9 cellular contexts compared by ENCODE assay signal in the genomic region with DNA sequence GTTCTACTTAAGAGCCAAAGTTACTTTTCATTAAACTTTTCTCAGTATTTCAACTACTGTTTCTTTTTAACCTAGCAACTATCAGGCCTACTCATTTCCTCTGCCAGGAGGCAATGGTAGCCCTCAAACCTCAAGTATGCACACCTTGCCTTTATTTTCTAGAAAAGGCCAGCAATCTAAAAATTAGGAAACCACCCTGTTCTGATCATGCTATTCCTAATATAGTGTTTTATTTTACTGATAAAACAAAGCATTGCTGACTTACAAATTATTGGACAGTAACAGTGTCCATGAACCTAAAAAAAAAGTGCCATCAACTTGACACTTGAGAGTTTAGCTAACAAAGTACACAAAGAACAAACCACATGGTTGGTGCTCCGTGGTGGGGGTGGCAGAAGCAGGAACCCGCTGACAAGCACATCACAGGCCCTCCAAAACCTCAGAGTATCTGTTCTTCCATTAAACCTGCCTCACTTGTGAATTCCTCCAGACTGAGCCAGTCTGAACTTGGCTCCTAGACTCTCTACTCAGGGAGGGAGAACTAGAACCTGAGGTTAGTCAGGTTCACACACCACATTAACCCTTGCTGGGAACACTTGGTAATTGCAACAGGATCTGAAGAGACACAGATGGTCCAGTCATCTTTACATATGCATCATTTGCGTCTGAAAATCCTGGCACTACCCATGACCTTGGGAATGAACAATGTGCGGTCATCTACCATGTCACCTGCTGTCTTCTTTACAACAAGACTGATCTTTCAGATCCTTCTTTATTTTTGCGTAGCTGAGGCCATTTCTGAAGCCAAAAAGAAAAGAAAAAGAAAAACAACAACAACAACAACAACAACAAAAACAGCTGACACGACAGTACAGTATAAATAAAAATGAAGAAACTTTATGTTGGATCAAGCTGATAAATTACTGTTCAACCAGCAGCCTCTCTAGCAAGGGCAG. TPM values are rescaled to one million over a fixed set of nuclear protein-coding genes. Genes with fewer than 3 reads are reported as not detected.
DNase-seq lines count a peak whose midpoint lies in the region; ATAC-seq and TF ChIP-seq lines count a peak whose summit lies in the region.
"Had no signal": no experiment of that assay in that cellular context is flagged by ENCODE, and none has a peak within 500 bp of the region (broad histone marks: within the 10 kb centered on the region; RNA-seq: fewer than 3 reads in every experiment).

No MANE protein-coding gene starts in this region.

- peaks cover 19% of the 10 kb centered on the region for H3K4me1 ChIP-seq in BLaER1

- in situ Hi-C loops in astrocyte of the cerebellum (cut with HindIII; ENCODE audit: low sequenced_read_pairs), result no loop called here

- DNase-seq in RPMI8226, result peak; percentile 90
- DNase-seq in astrocyte of the cerebellum (ENCODE audit: low read depth), result peak; percentile 67
- DNase-seq in naive B cell, result no peak
- DNase-seq in DMS114 treated with DMSO at 0.1 percent for 48 hours (lab: John Stamatoyannopoulos, UW; ENCODE audit: unreplicated experiment), result no peak
- DNase-seq in GM19238 (ENCODE audit: insufficient read length, low spot score), result no peak

- H3K4me3 Mint-ChIP-seq in naive B cell, result peak overlapping the region in 4 of 8 donors; percentile 45 to 62 (median 56)
- H3K4me3 Mint-ChIP-seq: dendritic cell treated with granulocyte-macrophage colony-stimulating factor and Interleukin-4, amounts not matched to agents 40 ng/mL and 50 ng/mL, for 4 days had no signal

- no peaks in the 10 kb centered on the region for H3K27me3 Mint-ChIP-seq in naive B cell
- H3K27me3 Mint-ChIP-seq: dendritic cell treated with granulocyte-macrophage colony-stimulating factor and Interleukin-4, amounts not matched to agents 40 ng/mL and 50 ng/mL, for 4 days had no signal

- no peak overlapping the region for H3K27ac ChIP-seq in BLaER1

- H3K4me1 Mint-ChIP-seq in naive B cell, result peaks cover 49 to 70% (median 64%) of the 10 kb centered on the region in 3 donors

- no peak for TF ChIP-seq CTCF in astrocyte of the cerebellum (IDR thresholded peaks at IDR 0.05; ENCODE audit: low read depth, low read length, missing control alignments)

- H3K4me2 ChIP-seq in BLaER1, result peak overlapping the region; percentile 13; the same call in 1 of the 2 replicates

- H3K9me3 ChIP-seq in BLaER1, result peaks cover 3% of the 10 kb centered on the region; the same call in 1 of the 2 replicates

- no peaks in the 10 kb centered on the region for H3K27me3 ChIP-seq in BLaER1

- peak overlapping the region; percentile 36 to 89 (median 86) for H3K27ac Mint-ChIP-seq in naive B cell

- no peaks in the 10 kb centered on the region for H3K36me3 ChIP-seq in BLaER1

- H3K9me3 Mint-ChIP-seq in naive B cell, result no peaks in the 10 kb centered on the region
- H3K9me3 Mint-ChIP-seq: dendritic cell treated with granulocyte-macrophage colony-stimulating factor and Interleukin-4, amounts not matched to agents 40 ng/mL and 50 ng/mL, for 4 days had no signal

- ATAC-seq in GM21786 (IDR thresholded peaks at IDR 0.05; ENCODE audit: unreplicated experiment) (peak; percentile 26), naive B cell (ENCODE audit: low read depth in 2 of 2) (peak; percentile 34 to 44), HG02938 (IDR thresholded peaks at IDR 0.05; ENCODE audit: unreplicated experiment) (no peak)

- H3K9ac ChIP-seq in BLaER1, result no peak overlapping the region

- H3K4me3 ChIP-seq in BLaER1 (no peak overlapping the region), astrocyte of the cerebellum (ENCODE audit: low read depth, low read length) (no peak overlapping the region)

- H3K36me3 Mint-ChIP-seq in naive B cell, result no peaks in the 10 kb centered on the region

- H4K20me1 ChIP-seq in BLaER1, result peaks cover 38% of the 10 kb centered on the region

RNA-seq across cellular contexts. Expression of gene PIP4K2A, which starts 31.9 kb away (rescaled TPM):
- 10 to 100 TPM; 16.8 to 45.7 (median 26.3) TPM for polyA plus RNA-seq in naive B cell (ENCODE audit: low read depth in 6 of 6)

Comparison
In these comparisons a context has a peak if more than half of its experiments do, and no peak if none do; other contexts are left out.
1. DNase-seq: peak in RPMI8226 (single experiment) and astrocyte of the cerebellum (single experiment); none in naive B cell (single experiment), DMS114 treated with DMSO at 0.1 percent for 48 hours (single experiment) and GM19238 (single experiment).